In the genomic region with DNA sequence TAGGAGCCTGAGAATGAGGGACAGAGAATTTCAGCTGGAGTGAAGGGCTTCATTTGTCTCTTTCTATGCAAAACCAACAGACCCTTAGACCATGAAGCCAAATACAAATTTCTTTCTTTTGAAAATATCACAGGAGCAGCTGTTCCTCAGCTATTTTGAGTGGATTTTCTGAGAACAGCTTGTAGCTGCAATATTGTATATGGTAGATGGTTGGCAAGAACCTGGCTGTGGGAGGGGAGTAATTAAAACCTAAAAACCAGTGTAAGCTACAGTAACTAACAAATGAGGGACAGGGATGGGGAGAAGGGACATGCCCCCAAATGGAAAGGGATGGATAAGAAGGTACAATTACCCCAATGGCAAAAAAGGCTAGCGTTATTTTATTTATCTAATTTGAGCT, we compare ENCODE assay signal across 25 cellular contexts.
"Had no signal": no experiment of that assay in that cellular context is flagged by ENCODE, and none has a peak within 500 bp of the region (broad histone marks: within the 10 kb centered on the region; RNA-seq: fewer than 3 reads in every experiment).

No MANE protein-coding gene starts in this region.

- H3K36me3 ChIP-seq: brain microvascular endothelial cell, esophagus muscularis mucosa, gastrocnemius medialis, heart left ventricle, WERI-Rb-1 had no signal

- DNase-seq: activated B cell treated with CpG ODN at 0.5 μM for 24 hours; activated CD4-positive, alpha-beta memory T cell treated with anti-CD3 and anti-CD28 coated beads for 36 hours; activated CD4-positive, alpha-beta T cell treated with anti-CD3 and anti-CD28 coated beads for 48 hours; activated CD8-positive, alpha-beta memory T cell treated with anti-CD3 and anti-CD28 coated beads, Interleukin-2, amount 10 ng/mL, durations not matched to agents 7 days and 5 days; activated CD8-positive, alpha-beta memory T cell treated with anti-CD3 and anti-CD28 coated beads, Interleukin-2, amount 50 U/mL, for 4 hours; activated CD8-positive, alpha-beta T cell treated with anti-CD3 and anti-CD28 coated beads, Interleukin-2, amount 10 ng/mL, durations not matched to agents 7 days and 5 days; activated effector memory CD4-positive, alpha-beta T cell treated with anti-CD3 and anti-CD28 coated beads, Interleukin-2, amount 50 U/mL, for 16 hours; activated naive CD4-positive, alpha-beta T cell treated with anti-CD3 and anti-CD28 coated beads, Interleukin-2, amount 10 ng/mL, durations not matched to agents 7 days and 5 days; activated naive CD8-positive, alpha-beta T cell treated with anti-CD3 and anti-CD28 coated beads, Interleukin-2, amount 10 ng/mL, durations not matched to agents 7 days and 5 days; activated T-cell treated with anti-CD3 and anti-CD28 coated beads, Interleukin-2, amount 50 U/mL, for 1 hour; activated T-cell treated with anti-CD3 and anti-CD28 coated beads, Interleukin-2, amount 50 U/mL, for 48 hours; brain microvascular endothelial cell; cortex of kidney; effector memory CD4-positive, alpha-beta T cell; endodermal cell; erythroblast; foreskin keratinocyte; gastrocnemius medialis; glutamatergic neuron; heart left ventricle; T-helper 1 cell; T-helper 17 cell; T1000; WERI-Rb-1 had no signal

- H3K4me3 ChIP-seq: esophagus muscularis mucosa, gastrocnemius medialis, heart left ventricle had no signal

- H3K27me3 ChIP-seq: brain microvascular endothelial cell, esophagus muscularis mucosa, foreskin keratinocyte, gastrocnemius medialis, heart left ventricle had no signal

- H3K27ac ChIP-seq: brain microvascular endothelial cell, esophagus muscularis mucosa, foreskin keratinocyte, gastrocnemius medialis, heart left ventricle, WERI-Rb-1 had no signal

- H3K4me1 ChIP-seq: esophagus muscularis mucosa, gastrocnemius medialis, heart left ventricle had no signal

- H3K9me3 ChIP-seq: esophagus muscularis mucosa, gastrocnemius medialis had no signal
